ENCODE assay signal across 9 cellular contexts in the genomic region with DNA sequence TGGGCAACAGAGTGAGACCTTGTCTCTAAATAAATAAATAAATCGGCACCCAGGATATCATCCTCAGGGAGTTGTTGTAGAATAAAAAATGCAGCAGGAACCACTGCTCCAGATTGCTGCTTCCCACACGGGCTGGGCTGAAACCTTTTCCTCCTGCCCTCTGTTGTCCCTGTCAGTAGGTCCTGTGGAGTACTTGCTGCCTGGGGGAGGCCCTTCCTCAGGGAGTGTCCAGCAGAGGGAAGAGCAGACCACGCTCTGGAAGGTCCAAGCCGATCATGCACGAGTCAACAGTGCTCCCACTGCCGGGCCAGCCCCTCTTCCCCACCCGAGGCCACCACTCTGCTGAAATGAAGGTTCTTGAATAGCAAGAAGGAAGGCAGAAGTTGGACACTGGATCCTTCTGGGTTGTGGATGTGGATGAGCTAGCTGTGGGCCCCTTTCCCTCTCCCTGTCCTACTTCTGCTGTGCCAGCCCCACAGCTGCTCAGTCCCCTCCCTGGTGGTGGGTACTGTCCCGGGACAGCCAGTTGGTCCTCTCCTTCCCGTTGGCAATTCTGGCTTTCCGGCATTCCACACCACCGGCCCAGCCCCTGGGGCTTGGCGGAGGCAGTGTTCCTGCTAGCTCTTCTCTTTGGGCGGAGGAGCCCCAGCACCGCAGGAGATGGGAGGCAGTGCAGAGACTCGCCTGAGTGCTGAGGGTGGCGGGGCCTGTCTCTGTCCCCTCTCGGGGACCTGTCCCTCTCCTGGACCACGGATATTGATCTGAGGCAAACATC. TPM values are rescaled to one million over a fixed set of nuclear protein-coding genes. Genes with fewer than 3 reads are reported as not detected.
A peak's percentile ranks its signal among the peaks of the same experiment; 100 is the strongest.
DNase-seq lines count a peak whose midpoint lies in the region; TF ChIP-seq lines count a peak whose summit lies in the region.
"Had no signal": no experiment of that assay in that cellular context is flagged by ENCODE, and none has a peak within 500 bp of the region (broad histone marks: within the 10 kb centered on the region; RNA-seq: fewer than 3 reads in every experiment).

No MANE protein-coding gene starts in this region.

- H3K4me3 ChIP-seq in choroid plexus epithelial cell (ENCODE audit: low read depth, low read length), result no peak overlapping the region
- H3K4me3 ChIP-seq: transverse colon had no signal

- peak; percentile 44 for TF ChIP-seq CTCF in choroid plexus epithelial cell (conservative IDR thresholded peaks at IDR 0.05; ENCODE audit: low read depth, low read length)

- DNase-seq in Daoy (ENCODE audit: low read depth), result peak; percentile 54
- peak; percentile 74 for DNase-seq in LHCN-M2 (ENCODE audit: low read depth)
- no peak for DNase-seq in choroid plexus epithelial cell (ENCODE audit: low read depth)
- DNase-seq in retina, result peak; percentile 46
- DNase-seq in SW 1271 (lab: John Stamatoyannopoulos, UW), result no peak
- DNase-seq in NCI-H2196 treated with DMSO at 0.1 percent for 48 hours (lab: John Stamatoyannopoulos, UW; ENCODE audit: unreplicated experiment), result no peak
- no peak for DNase-seq in NCI-H1694 (lab: John Stamatoyannopoulos, UW)
- no peak for DNase-seq in NCI-H2029 treated with DMSO at 0.1 percent for 48 hours (lab: John Stamatoyannopoulos, UW)
- DNase-seq: transverse colon had no signal

RNA-seq across cellular contexts. Expression of a gene that starts 10.8 kb away (rescaled TPM):
- 2.4 and 4.2 TPM in 2 replicates for total RNA-seq in Daoy (2014; rRNA removed; shearing (Covaris generic))
- 4.2 and 8.6 TPM in 2 replicates for total RNA-seq in LHCN-M2 (2014; rRNA removed)
- 9.3 TPM for polyA plus RNA-seq in LHCN-M2 (2012)

RNA-seq across cellular contexts. Expression of a gene that starts 53.3 kb away (rescaled TPM):
- 221 and 303 TPM in 2 replicates for total RNA-seq in Daoy (2014; rRNA removed; shearing (Covaris generic))
- total RNA-seq in LHCN-M2 (2014; rRNA removed), result 96.0 and 100.0 TPM in 2 replicates
- 95.3 TPM for polyA plus RNA-seq in LHCN-M2 (2012)

Comparison
In these comparisons a context has a peak if more than half of its experiments do, and no peak if none do; other contexts are left out.
1. DNase-seq: peak in Daoy (single experiment), LHCN-M2 (single experiment) and retina (single experiment); none in choroid plexus epithelial cell (single experiment), SW 1271 (0 of 2), NCI-H2196 treated with DMSO at 0.1 percent for 48 hours (single experiment), NCI-H1694 (single experiment) and NCI-H2029 treated with DMSO at 0.1 percent for 48 hours (single experiment).